ENCODE assay signal across 7 cellular contexts in genomic region chr17:7579839-7580630, GRCh38. TPM values are rescaled to one million over a fixed set of nuclear protein-coding genes. Genes with fewer than 3 reads are reported as not detected.
DNase-seq lines count a peak whose midpoint lies in the region; TF ChIP-seq lines count a peak whose summit lies in the region.

No MANE protein-coding gene starts in this region.

- WGBS in GM23248 (ENCODE audit: low coverage in 1 of 2, low lambda C conversion rate in 2 of 2, missing lambda C conversion rate in 2 of 2), 2 experiments = 76 to 85% methylated on average over 13 to 14 of the region's 14 CpGs
- 61 to 77% methylated on average over 4 to 13 of the region's 14 CpGs for WGBS in esophagus squamous epithelium, 2 donors
- 93% methylated on average over 12 of the region's 14 CpGs for WGBS in smooth muscle cell (ENCODE audit: low lambda C conversion rate)

- H3K79me2 ChIP-seq in GM23248 (ENCODE audit: insufficient read depth) (peaks cover 75% of the 10 kb centered on the region), smooth muscle cell (ENCODE audit: low read depth) (peaks cover 49% of the 10 kb centered on the region)

- TF ChIP-seq CTCF in esophagus squamous epithelium (IDR thresholded peaks at IDR 0.05) (no peak), smooth muscle cell (IDR thresholded peaks at IDR 0.05; ENCODE audit: borderline replicate concordance, insufficient read depth, poor library complexity, severe bottlenecking) (no peak)

- H3K36me3 ChIP-seq in GM23248 (ENCODE audit: low read depth) (peaks cover 35% of the 10 kb centered on the region), SK-N-MC (ENCODE audit: insufficient read depth, low read length) (peaks cover 42% of the 10 kb centered on the region), esophagus squamous epithelium (peaks cover 31 to 50% (median 37%) of the 10 kb centered on the region in 3 donors), smooth muscle cell (ENCODE audit: low read depth) (peaks cover 9% of the 10 kb centered on the region)

- H3K4me2 ChIP-seq in GM23248 (ENCODE audit: unreplicated experiment) = peak overlapping the region; percentile 55
- H3K4me2 ChIP-seq in smooth muscle cell = peak overlapping the region; percentile 23

- H3K9me2 ChIP-seq in GM23248 (ENCODE audit: insufficient read depth) = no peaks in the 10 kb centered on the region

- intact Hi-C loops in esophagus squamous epithelium (cut with DNase I) = no loop called here

- peaks cover 52% of the 10 kb centered on the region for H3K4me1 ChIP-seq in GM23248 (ENCODE audit: insufficient read depth)
- peaks cover 65 to 95% (median 78%) of the 10 kb centered on the region in 3 donors for H3K4me1 ChIP-seq in esophagus squamous epithelium
- peaks cover 30% of the 10 kb centered on the region for H3K4me1 ChIP-seq in smooth muscle cell (ENCODE audit: low read depth)

- in situ Hi-C loops in GM23248 (cut with MboI) = no loop called here

- H3K4me3 ChIP-seq in GM23248 (peak overlapping the region; percentile 48), SK-N-MC (no peak overlapping the region), esophagus squamous epithelium (peak overlapping the region in 3 of 4 donors; percentile 21 to 80 (median 57)), smooth muscle cell (no peak overlapping the region)

- H3F3A ChIP-seq in GM23248 (ENCODE audit: insufficient read depth) = peaks cover 51% of the 10 kb centered on the region
- peaks cover 59% of the 10 kb centered on the region for H3F3A ChIP-seq in smooth muscle cell (ENCODE audit: low read depth)

- peak overlapping the region; percentile 80 for H3K9ac ChIP-seq in GM23248
- H3K9ac ChIP-seq in SK-N-MC (ENCODE audit: insufficient read length) = no peak overlapping the region
- H3K9ac ChIP-seq in smooth muscle cell (ENCODE audit: low read depth) = no peak overlapping the region

- H3K27me3 ChIP-seq in GM23248 (replicated peaks; ENCODE audit: insufficient read depth) = no peaks in the 10 kb centered on the region
- H3K27me3 ChIP-seq in esophagus squamous epithelium = no peaks in the 10 kb centered on the region
- H3K27me3 ChIP-seq in smooth muscle cell (ENCODE audit: low read depth) = no peaks in the 10 kb centered on the region

- H3K9me3 ChIP-seq in GM23248 (ENCODE audit: low read depth) (no peaks in the 10 kb centered on the region), SK-N-MC (ENCODE audit: low read depth, low read length) (no peaks in the 10 kb centered on the region), esophagus squamous epithelium (no peaks in the 10 kb centered on the region), smooth muscle cell (replicated peaks; ENCODE audit: low read depth) (no peaks in the 10 kb centered on the region)

- no peak for TF ChIP-seq POLR2A in esophagus squamous epithelium (IDR thresholded peaks at IDR 0.05)

- H4K20me1 ChIP-seq in GM23248 (ENCODE audit: insufficient read depth) = peaks cover 21% of the 10 kb centered on the region
- H4K20me1 ChIP-seq in smooth muscle cell (ENCODE audit: low read depth) = peaks cover 41% of the 10 kb centered on the region

- DNase-seq in GM23248 (no peak), SK-N-MC (ENCODE audit: low read depth, low spot score) (no peak), esophagus squamous epithelium (lab: John Stamatoyannopoulos, UW) (no peak), smooth muscle cell (lab: John Stamatoyannopoulos, UW; ENCODE audit: unreplicated experiment) (no peak), T-helper 9 cell (no peak), amniotic stem cell (lab: John Stamatoyannopoulos, UW) (no peak), iPS-NIHi11 (ENCODE audit: low spot score) (no peak)

- H3K27ac ChIP-seq in GM23248 = peak overlapping the region; percentile 96
- H3K27ac ChIP-seq in SK-N-MC = peak overlapping the region; percentile 92
- peak overlapping the region; percentile 94 to 97 (median 96) for H3K27ac ChIP-seq in esophagus squamous epithelium
- H3K27ac ChIP-seq in smooth muscle cell (ENCODE audit: low read depth) = peak overlapping the region; percentile 88

- H2AFZ ChIP-seq in GM23248 = no peak overlapping the region
- H2AFZ ChIP-seq in smooth muscle cell (ENCODE audit: low read depth) = no peak overlapping the region

RNA-seq across cellular contexts. Expression of gene CD68, which starts 0.6 kb away (rescaled TPM):
- total RNA-seq in GM23248 (2014; rRNA removed; shearing (Covaris generic)) = 51.1 and 55.0 TPM in 2 replicates
- polyA plus RNA-seq in GM23248 (2016; fragmentation: Nextera tagmentation; extraction: Ambion mirVana) (84.5 and 88.1 TPM in 2 replicates), smooth muscle cell (27.5 and 30.2 TPM in 2 replicates)
- total RNA-seq in esophagus squamous epithelium (10 to 100 TPM; 32.1 to 52.9 (median 45.2) TPM), smooth muscle cell (20.7 and 22.7 TPM in 2 replicates)

RNA-seq across cellular contexts. Expression of gene MPDU1, which starts 3.6 kb away (rescaled TPM):
- total RNA-seq in GM23248 (2014; rRNA removed; shearing (Covaris generic)) = 127 and 195 TPM in 2 replicates
- polyA plus RNA-seq in GM23248 (2016; fragmentation: Nextera tagmentation; extraction: Ambion mirVana) (63.2 and 65.9 TPM in 2 replicates), smooth muscle cell (70.7 and 75.1 TPM in 2 replicates)
- total RNA-seq in esophagus squamous epithelium (100 to 1,000 TPM in 2 of 4 donors, 10 to 100 TPM in 2; 69.3 to 123 (median 100) TPM), smooth muscle cell (155 and 228 TPM in 2 replicates)

RNA-seq across cellular contexts. Expression of gene SOX15, which starts 9.9 kb away (rescaled TPM):
- 3.9 TPM in 1 of 2 replicates, not detected in the other for total RNA-seq in GM23248 (2014; rRNA removed; shearing (Covaris generic))
- 0.71 and 1.1 TPM in 2 replicates for polyA plus RNA-seq in GM23248 (2016; fragmentation: Nextera tagmentation; extraction: Ambion mirVana)
- 100 to 1,000 TPM in 2 of 4 donors, 10 to 100 TPM in 2; 89.1 to 127 (median 103) TPM for total RNA-seq in esophagus squamous epithelium
- 13.4 and 16.1 TPM in 2 replicates for total RNA-seq in smooth muscle cell
- 7.3 and 39.0 TPM in 2 replicates for polyA plus RNA-seq in smooth muscle cell

RNA-seq across cellular contexts. Expression of gene SENP3, which starts 18.3 kb away (rescaled TPM):
- total RNA-seq in GM23248 (2014; rRNA removed; shearing (Covaris generic)) = 82.5 and 111 TPM in 2 replicates
- polyA plus RNA-seq in GM23248 (2016; fragmentation: Nextera tagmentation; extraction: Ambion mirVana) (1.3 and 1.9 TPM in 2 replicates), smooth muscle cell (33.7 and 35.7 TPM in 2 replicates)
- total RNA-seq in esophagus squamous epithelium (10 to 100 TPM; 32.1 to 65.4 (median 48.3) TPM), smooth muscle cell (72.1 and 90.3 TPM in 2 replicates)

RNA-seq across cellular contexts. Expression of gene TNFSF13, which starts 21.5 kb away (rescaled TPM):
- total RNA-seq in GM23248 (2014; rRNA removed; shearing (Covaris generic)) = 1.5 TPM in 1 of 2 replicates, not detected in the other
- polyA plus RNA-seq in GM23248 (2016; fragmentation: Nextera tagmentation; extraction: Ambion mirVana) = 1.4 and 2.0 TPM in 2 replicates
- total RNA-seq in esophagus squamous epithelium = 10 to 100 TPM in 2 of 4 donors, 1 to 10 TPM in 2; 3.8 to 21.7 (median 10.9) TPM
- total RNA-seq in smooth muscle cell = 0.18 and 4.1 TPM in 2 replicates
- polyA plus RNA-seq in smooth muscle cell = 0.38 and 1.6 TPM in 2 replicates

Comparison
In these comparisons a context has a peak if more than half of its experiments do, and no peak if none do; other contexts are left out.
1. H3K4me3 ChIP-seq: peak in GM23248 (single experiment) and esophagus squamous epithelium (3 of 4); none in SK-N-MC (single experiment) and smooth muscle cell (single experiment).
2. Peak in every context shown above with its lines, with median percentiles within 50 percentile points of each other: H3K27ac ChIP-seq.